Comparison of ENCODE assay signal across 1 cellular context in the genomic region with DNA sequence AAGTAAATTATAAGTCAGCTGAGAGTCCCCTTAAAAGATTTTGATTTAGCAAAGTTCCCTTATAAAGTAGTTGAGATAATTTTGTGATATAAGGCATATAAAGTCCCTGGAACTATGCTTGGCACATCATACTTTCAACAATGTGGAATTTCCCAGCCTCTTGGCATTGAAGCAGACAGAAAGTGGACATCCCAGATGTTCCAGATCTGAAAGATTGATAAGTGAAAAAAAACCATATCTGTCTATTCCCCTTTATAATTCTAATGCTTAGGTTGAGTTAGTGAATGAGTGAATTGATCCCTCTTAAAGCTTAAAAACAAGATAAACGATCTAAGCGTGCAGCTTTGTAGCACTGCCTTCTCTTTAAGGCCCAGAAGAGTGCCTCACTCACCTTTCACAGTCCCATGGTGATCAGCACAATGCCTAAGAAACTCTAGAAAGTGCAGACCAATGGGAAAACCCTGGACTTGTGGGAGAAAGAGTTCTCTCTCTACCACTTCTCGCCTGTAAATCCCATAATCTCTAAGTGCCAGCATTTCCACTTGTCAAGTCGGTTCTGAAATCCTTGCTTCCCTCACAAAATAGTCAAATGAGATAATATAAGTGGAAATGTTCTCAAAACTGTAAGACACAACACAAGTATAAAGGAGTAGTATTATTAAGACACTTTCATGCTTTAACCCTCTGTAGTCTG.
TF ChIP-seq lines count a peak whose summit lies in the region.

No MANE protein-coding gene starts in this region.

TF ChIP-seq in SK-N-SH treated with all-trans-retinoic acid at 6 μM for 48 hours, 23 proteins besides CTCF, POLR2A, EP300 and RAD21:
- TF ChIP-seq, protein P1, sequence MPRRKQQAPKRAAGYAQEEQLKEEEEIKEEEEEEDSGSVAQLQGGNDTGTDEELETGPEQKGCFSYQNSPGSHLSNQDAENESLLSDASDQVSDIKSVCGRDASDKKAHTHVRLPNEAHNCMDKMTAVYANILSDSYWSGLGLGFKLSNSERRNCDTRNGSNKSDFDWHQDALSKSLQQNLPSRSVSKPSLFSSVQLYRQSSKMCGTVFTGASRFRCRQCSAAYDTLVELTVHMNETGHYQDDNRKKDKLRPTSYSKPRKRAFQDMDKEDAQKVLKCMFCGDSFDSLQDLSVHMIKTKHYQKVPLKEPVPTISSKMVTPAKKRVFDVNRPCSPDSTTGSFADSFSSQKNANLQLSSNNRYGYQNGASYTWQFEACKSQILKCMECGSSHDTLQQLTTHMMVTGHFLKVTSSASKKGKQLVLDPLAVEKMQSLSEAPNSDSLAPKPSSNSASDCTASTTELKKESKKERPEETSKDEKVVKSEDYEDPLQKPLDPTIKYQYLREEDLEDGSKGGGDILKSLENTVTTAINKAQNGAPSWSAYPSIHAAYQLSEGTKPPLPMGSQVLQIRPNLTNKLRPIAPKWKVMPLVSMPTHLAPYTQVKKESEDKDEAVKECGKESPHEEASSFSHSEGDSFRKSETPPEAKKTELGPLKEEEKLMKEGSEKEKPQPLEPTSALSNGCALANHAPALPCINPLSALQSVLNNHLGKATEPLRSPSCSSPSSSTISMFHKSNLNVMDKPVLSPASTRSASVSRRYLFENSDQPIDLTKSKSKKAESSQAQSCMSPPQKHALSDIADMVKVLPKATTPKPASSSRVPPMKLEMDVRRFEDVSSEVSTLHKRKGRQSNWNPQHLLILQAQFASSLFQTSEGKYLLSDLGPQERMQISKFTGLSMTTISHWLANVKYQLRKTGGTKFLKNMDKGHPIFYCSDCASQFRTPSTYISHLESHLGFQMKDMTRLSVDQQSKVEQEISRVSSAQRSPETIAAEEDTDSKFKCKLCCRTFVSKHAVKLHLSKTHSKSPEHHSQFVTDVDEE (CRISPR knock-in tag; IDR thresholded peaks at IDR 0.05): no peak
- TF ChIP-seq RARB (CRISPR knock-in tag; IDR thresholded peaks at IDR 0.05) (no peak), ESRRG (CRISPR knock-in tag; IDR thresholded peaks at IDR 0.05) (no peak), TOX (CRISPR knock-in tag; IDR thresholded peaks at IDR 0.05; ENCODE audit: borderline replicate concordance) (no peak), BACH2 (CRISPR knock-in tag; IDR thresholded peaks at IDR 0.05; ENCODE audit: borderline replicate concordance) (no peak), TCF4 (CRISPR knock-in tag; IDR thresholded peaks at IDR 0.05; ENCODE audit: borderline replicate concordance) (no peak), ZNF565 (CRISPR knock-in tag; conservative IDR thresholded peaks at IDR 0.05; ENCODE audit: low read depth) (no peak), ZC3H10 (CRISPR knock-in tag; IDR thresholded peaks at IDR 0.05) (no peak)
- TF ChIP-seq, protein P2, sequence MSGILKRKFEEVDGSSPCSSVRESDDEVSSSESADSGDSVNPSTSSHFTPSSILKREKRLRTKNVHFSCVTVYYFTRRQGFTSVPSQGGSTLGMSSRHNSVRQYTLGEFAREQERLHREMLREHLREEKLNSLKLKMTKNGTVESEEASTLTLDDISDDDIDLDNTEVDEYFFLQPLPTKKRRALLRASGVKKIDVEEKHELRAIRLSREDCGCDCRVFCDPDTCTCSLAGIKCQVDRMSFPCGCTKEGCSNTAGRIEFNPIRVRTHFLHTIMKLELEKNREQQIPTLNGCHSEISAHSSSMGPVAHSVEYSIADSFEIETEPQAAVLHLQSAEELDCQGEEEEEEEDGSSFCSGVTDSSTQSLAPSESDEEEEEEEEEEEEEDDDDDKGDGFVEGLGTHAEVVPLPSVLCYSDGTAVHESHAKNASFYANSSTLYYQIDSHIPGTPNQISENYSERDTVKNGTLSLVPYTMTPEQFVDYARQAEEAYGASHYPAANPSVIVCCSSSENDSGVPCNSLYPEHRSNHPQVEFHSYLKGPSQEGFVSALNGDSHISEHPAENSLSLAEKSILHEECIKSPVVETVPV (CRISPR knock-in tag; IDR thresholded peaks at IDR 0.05): no peak
- TF ChIP-seq, protein P3, sequence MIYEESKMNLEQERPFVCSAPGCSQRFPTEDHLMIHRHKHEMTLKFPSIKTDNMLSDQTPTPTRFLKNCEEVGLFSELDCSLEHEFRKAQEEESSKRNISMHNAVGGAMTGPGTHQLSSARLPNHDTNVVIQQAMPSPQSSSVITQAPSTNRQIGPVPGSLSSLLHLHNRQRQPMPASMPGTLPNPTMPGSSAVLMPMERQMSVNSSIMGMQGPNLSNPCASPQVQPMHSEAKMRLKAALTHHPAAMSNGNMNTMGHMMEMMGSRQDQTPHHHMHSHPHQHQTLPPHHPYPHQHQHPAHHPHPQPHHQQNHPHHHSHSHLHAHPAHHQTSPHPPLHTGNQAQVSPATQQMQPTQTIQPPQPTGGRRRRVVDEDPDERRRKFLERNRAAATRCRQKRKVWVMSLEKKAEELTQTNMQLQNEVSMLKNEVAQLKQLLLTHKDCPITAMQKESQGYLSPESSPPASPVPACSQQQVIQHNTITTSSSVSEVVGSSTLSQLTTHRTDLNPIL (CRISPR knock-in tag; IDR thresholded peaks at IDR 0.05; ENCODE audit: low read depth): no peak
